1 cellular context compared by ENCODE assay signal in genomic region chr22:23847991-23848864, GRCh38.
TF ChIP-seq lines count a peak whose summit lies in the region.

No MANE protein-coding gene starts in this region.

TF ChIP-seq in HepG2, 621 proteins besides CTCF, POLR2A, EP300 and RAD21:
- TF ChIP-seq PATZ1 (CRISPR knock-in tag; IDR thresholded peaks at IDR 0.05): peak; percentile 24; the same call in 1 of the 2 replicates
- TF ChIP-seq POLR2G (IDR thresholded peaks at IDR 0.05; ENCODE audit: low read depth, low read length): no peak
- no peak for TF ChIP-seq NFKBIZ (CRISPR knock-in tag; IDR thresholded peaks at IDR 0.05)
- TF ChIP-seq HMG20A (CRISPR knock-in tag; IDR thresholded peaks at IDR 0.05; ENCODE audit: borderline replicate concordance): no peak
- no peak for TF ChIP-seq AGO2 (optimal IDR thresholded peaks at IDR 0.05; ENCODE audit: low read depth, low read length)
- TF ChIP-seq NAIF1 (CRISPR knock-in tag; IDR thresholded peaks at IDR 0.05; ENCODE audit: borderline replicate concordance): no peak
- TF ChIP-seq HNRNPLL (IDR thresholded peaks at IDR 0.05; ENCODE audit: low read depth, low read length, poor library complexity, severe bottlenecking): no peak
- TF ChIP-seq ZNF773 (CRISPR knock-in tag; IDR thresholded peaks at IDR 0.05; ENCODE audit: borderline replicate concordance): no peak
- no peak for TF ChIP-seq KDM3A (CRISPR knock-in tag; IDR thresholded peaks at IDR 0.05; ENCODE audit: low read depth)
- no peak for TF ChIP-seq ATF5 (CRISPR knock-in tag; IDR thresholded peaks at IDR 0.05; ENCODE audit: low read depth)
- no peak for TF ChIP-seq ZNF83 (CRISPR knock-in tag; IDR thresholded peaks at IDR 0.05; ENCODE audit: borderline replicate concordance)
- TF ChIP-seq TBP (CRISPR knock-in tag; IDR thresholded peaks at IDR 0.05): no peak
- peak; percentile 30; the same call in 1 of the 2 replicates for TF ChIP-seq TFAP4 (IDR thresholded peaks at IDR 0.05; ENCODE audit: borderline replicate concordance, low read depth)
- no peak for TF ChIP-seq MAZ (IDR thresholded peaks at IDR 0.05; ENCODE audit: borderline replicate concordance, low read depth, low read length)
- TF ChIP-seq MAZ (CRISPR knock-in tag; IDR thresholded peaks at IDR 0.05; ENCODE audit: low read depth): no peak
- TF ChIP-seq SMAD9 (CRISPR knock-in tag; IDR thresholded peaks at IDR 0.05): no peak
- peak; percentile 35 for TF ChIP-seq TEAD3 (CRISPR knock-in tag; optimal IDR thresholded peaks at IDR 0.05; ENCODE audit: borderline replicate concordance)
- TF ChIP-seq ZNF614 (CRISPR knock-in tag; IDR thresholded peaks at IDR 0.05; ENCODE audit: borderline replicate concordance): no peak
- TF ChIP-seq TCF7 (IDR thresholded peaks at IDR 0.05; ENCODE audit: low read depth): 0 out of 2 replicates have a peak, but pooled peaks have one; percentile 36
- no peak for TF ChIP-seq ZNF605 (CRISPR knock-in tag; IDR thresholded peaks at IDR 0.05)
- no peak for TF ChIP-seq ZNF451 (CRISPR knock-in tag; IDR thresholded peaks at IDR 0.05)
- no peak for TF ChIP-seq ZNF839 (CRISPR knock-in tag; IDR thresholded peaks at IDR 0.05; ENCODE audit: borderline replicate concordance)
- TF ChIP-seq MXD1 (CRISPR knock-in tag; IDR thresholded peaks at IDR 0.05): no peak
- TF ChIP-seq ZNF362 (CRISPR knock-in tag; IDR thresholded peaks at IDR 0.05; ENCODE audit: borderline replicate concordance): no peak
- no peak for TF ChIP-seq RFXAP (CRISPR knock-in tag; IDR thresholded peaks at IDR 0.05; ENCODE audit: borderline replicate concordance)
- no peak for TF ChIP-seq IRF1 (CRISPR knock-in tag; IDR thresholded peaks at IDR 0.05; ENCODE audit: low read depth)
- no peak for TF ChIP-seq ZNF792 (CRISPR knock-in tag; IDR thresholded peaks at IDR 0.05)
- TF ChIP-seq THRA (CRISPR knock-in tag; IDR thresholded peaks at IDR 0.05; ENCODE audit: borderline replicate concordance): no peak
- no peak for TF ChIP-seq GTF3A (CRISPR knock-in tag; conservative IDR thresholded peaks at IDR 0.05)
- TF ChIP-seq SKIL (CRISPR knock-in tag; IDR thresholded peaks at IDR 0.05; ENCODE audit: borderline replicate concordance): no peak
- TF ChIP-seq KMT2A (CRISPR knock-in tag; IDR thresholded peaks at IDR 0.05): no peak
- no peak for TF ChIP-seq FOSL2 (CRISPR knock-in tag; IDR thresholded peaks at IDR 0.05)
- no peak for TF ChIP-seq ZNF318 (CRISPR knock-in tag; IDR thresholded peaks at IDR 0.05)
- no peak for TF ChIP-seq TCF7L2 (IDR thresholded peaks at IDR 0.05; ENCODE audit: low read depth, low read length)
- TF ChIP-seq SOX13 (IDR thresholded peaks at IDR 0.05): no peak
- peak in 1 of 2 experiments; percentile 51; a peak in 2 of 4 replicates for TF ChIP-seq SOX13 (CRISPR knock-in tag; conservative IDR thresholded peaks at IDR 0.05 in 1 of 2, IDR thresholded peaks at IDR 0.05 in 1 of 2)
